Comparison of ENCODE assay signal across 23 cellular contexts in the genomic region with DNA sequence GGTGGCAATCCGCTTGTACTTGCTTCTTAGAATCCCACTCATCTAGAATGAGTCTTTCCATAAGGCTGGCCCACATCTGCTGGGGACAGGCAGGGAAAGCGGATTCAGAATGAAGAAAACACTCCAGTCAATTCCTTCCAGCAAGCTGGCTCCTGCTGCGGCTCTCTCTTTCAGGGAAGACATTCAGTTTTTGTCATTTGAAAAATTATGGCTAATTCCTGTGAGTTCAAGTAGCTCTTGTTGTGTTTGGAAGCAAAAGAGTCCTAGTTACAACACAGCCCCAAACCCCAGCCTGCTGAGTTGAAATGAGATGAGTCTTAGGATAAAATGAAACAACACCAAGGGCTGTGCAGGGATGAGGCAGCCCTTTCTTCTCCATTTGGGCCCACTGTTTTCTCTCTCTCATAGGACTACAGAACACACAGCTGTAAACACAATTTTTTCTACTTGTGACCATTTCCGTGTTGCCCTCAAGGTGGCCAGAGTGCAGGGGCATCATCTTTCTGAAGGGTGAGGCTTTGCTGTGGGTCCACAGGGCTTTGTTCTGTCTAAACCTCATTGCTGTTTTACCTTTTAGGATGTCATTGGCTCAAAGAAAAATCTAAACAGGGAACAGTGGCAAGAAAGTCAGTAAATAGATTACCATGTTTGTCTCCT.
DNase-seq lines count a peak whose midpoint lies in the region; ATAC-seq, FAIRE-seq and TF ChIP-seq lines count a peak whose summit lies in the region.
"Had no signal": no experiment of that assay in that cellular context is flagged by ENCODE, and none has a peak within 500 bp of the region (broad histone marks: within the 10 kb centered on the region; RNA-seq: fewer than 3 reads in every experiment).

No MANE protein-coding gene starts in this region.

- no peaks in the 10 kb centered on the region for H3K36me3 Mint-ChIP-seq in astrocyte (ENCODE audit: low read depth, unreplicated experiment)
- H3K36me3 Mint-ChIP-seq: activated naive CD4-positive, alpha-beta T cell treated with anti-CD3 and anti-CD28 coated beads, Interleukin-2, amount 50 U/mL, for 72 hours; naive thymus-derived CD8-positive, alpha-beta T cell had no signal

- H3K9me3 ChIP-seq in astrocyte (ENCODE audit: insufficient read depth, low read depth, low read length) (no peaks in the 10 kb centered on the region), mesenchymal stem cell (ENCODE audit: control insufficient read depth, low read length) (peaks cover 2% of the 10 kb centered on the region), upper lobe of right lung (no peaks in the 10 kb centered on the region)
- H3K9me3 ChIP-seq: body of pancreas, pancreas had no signal

- in situ Hi-C loops in GM13977 (cut with MboI; ENCODE audit: low pct_unique_long_range_greater_than_20kb, low sequenced_read_pairs, unreplicated experiment), result no loop called here

- H3K18ac ChIP-seq in mesenchymal stem cell (ENCODE audit: low read depth in 1 of 2, low read length in 2 of 2), result no peak overlapping the region

- H3K4me3 Mint-ChIP-seq in astrocyte (ENCODE audit: unreplicated experiment), result no peak overlapping the region
- H3K4me3 Mint-ChIP-seq: naive thymus-derived CD8-positive, alpha-beta T cell; T-helper 1 cell treated with Interleukin-12 subunit alpha and Interleukin-12 subunit beta and Interleukin-4 antibody, amounts not matched to agents 30 μg/mL and 1 μg/mL, for 36 hours had no signal

- H2AFZ ChIP-seq in astrocyte (ENCODE audit: low read depth, low read length) (no peak overlapping the region), mesenchymal stem cell (ENCODE audit: low read depth, low read length) (no peak overlapping the region)

- H3K4me1 Mint-ChIP-seq in astrocyte (ENCODE audit: low read depth, unreplicated experiment), result peaks cover 4% of the 10 kb centered on the region
- H3K4me1 Mint-ChIP-seq: naive thymus-derived CD8-positive, alpha-beta T cell had no signal

- no peak for ATAC-seq in upper lobe of right lung
- ATAC-seq: activated naive CD4-positive, alpha-beta T cell treated with anti-CD3 and anti-CD28 coated beads, Interleukin-2, amount 50 U/mL, for 72 hours; body of pancreas; naive thymus-derived CD8-positive, alpha-beta T cell; Panc1; pancreas had no signal

- 81% methylated on average over 4 of the region's 4 CpGs for WGBS in mesenchymal stem cell

- no peak overlapping the region for H4K91ac ChIP-seq in mesenchymal stem cell (ENCODE audit: low read length)

- H3K27me3 ChIP-seq in astrocyte (ENCODE audit: insufficient read depth, low read length) (no peaks in the 10 kb centered on the region), mesenchymal stem cell (ENCODE audit: control insufficient read depth in 1 of 2, insufficient read depth in 1 of 2, low read length in 2 of 2) (no peaks in the 10 kb centered on the region), upper lobe of right lung (no peaks in the 10 kb centered on the region)
- H3K27me3 ChIP-seq: body of pancreas, pancreas had no signal

- no peak overlapping the region for H2BK15ac ChIP-seq in mesenchymal stem cell (ENCODE audit: low read depth, poor library complexity, severe bottlenecking)

- H3K27ac Mint-ChIP-seq in astrocyte (ENCODE audit: unreplicated experiment), result no peak overlapping the region
- H3K27ac Mint-ChIP-seq: activated naive CD4-positive, alpha-beta T cell treated with anti-CD3 and anti-CD28 coated beads, Interleukin-2, amount 50 U/mL, for 72 hours; naive thymus-derived CD8-positive, alpha-beta T cell; T-helper 1 cell treated with Interleukin-12 subunit alpha and Interleukin-12 subunit beta and Interleukin-4 antibody, amounts not matched to agents 30 μg/mL and 1 μg/mL, for 36 hours had no signal

- no peak for FAIRE-seq in astrocyte (lab: Jason Lieb, UNC)
- FAIRE-seq: pancreas had no signal

- H3K14ac ChIP-seq in mesenchymal stem cell (ENCODE audit: low read length in 2 of 2), result no peak overlapping the region

- no peaks in the 10 kb centered on the region for H3K79me2 ChIP-seq in astrocyte (ENCODE audit: insufficient read depth, low read length)

- H3K9me3 Mint-ChIP-seq in astrocyte (ENCODE audit: unreplicated experiment), result peaks cover 5% of the 10 kb centered on the region
- H3K9me3 Mint-ChIP-seq: activated naive CD4-positive, alpha-beta T cell treated with anti-CD3 and anti-CD28 coated beads, Interleukin-2, amount 50 U/mL, for 72 hours; T-helper 1 cell treated with Interleukin-12 subunit alpha and Interleukin-12 subunit beta and Interleukin-4 antibody, amounts not matched to agents 30 μg/mL and 1 μg/mL, for 36 hours had no signal

- intact Hi-C loops in upper lobe of right lung (cut with DNase I), result no loop called here

- H3K4ac ChIP-seq in mesenchymal stem cell (ENCODE audit: low read depth in 1 of 2, low read length in 2 of 2), result no peak overlapping the region

- DNase-seq in DMS53 (lab: John Stamatoyannopoulos, UW) (peak; percentile 13), DMS53 treated with DMSO at 0.1 percent for 48 hours (lab: John Stamatoyannopoulos, UW; ENCODE audit: unreplicated experiment) (no peak), astrocyte (ENCODE audit: low read depth) (peak; percentile 36), mesenchymal stem cell (no peak), upper lobe of right lung (no peak), NCI-H748 (lab: John Stamatoyannopoulos, UW; ENCODE audit: unreplicated experiment) (no peak), NCI-H128 (lab: John Stamatoyannopoulos, UW; ENCODE audit: unreplicated experiment) (no peak), GM13977 (ENCODE audit: low spot score) (no peak)
- DNase-seq: 8988T; activated CD4-positive, alpha-beta T cell treated with anti-CD3 and anti-CD28 coated beads for 4 hours; activated T-cell treated with anti-CD3 and anti-CD28 coated beads, Interleukin-2, amount 50 U/mL, for 48 hours; body of pancreas; effector CD8-positive, alpha-beta T cell; GOT3; naive thymus-derived CD8-positive, alpha-beta T cell; NCI-H1417 treated with DMSO at 0.1 percent for 48 hours; NCI-H2107; NCI-H446 treated with DMSO at 0.1 percent for 48 hours; pancreas had no signal

- H3K4me3 ChIP-seq in astrocyte (ENCODE audit: insufficient read depth, low read depth, low read length), result no peak overlapping the region
- H3K4me3 ChIP-seq in mesenchymal stem cell (ENCODE audit: insufficient read depth in 1 of 2, low read depth in 1 of 2, low read length in 2 of 2), result no peak overlapping the region
- H3K4me3 ChIP-seq in upper lobe of right lung, result no peak overlapping the region
- H3K4me3 ChIP-seq: body of pancreas, pancreas had no signal

- H2AK5ac ChIP-seq in mesenchymal stem cell (ENCODE audit: low read length, severe bottlenecking), result no peak overlapping the region

- H4K20me1 ChIP-seq in astrocyte (ENCODE audit: insufficient read depth, low read length), result no peaks in the 10 kb centered on the region

- H3K4me2 ChIP-seq in astrocyte (ENCODE audit: low read length) (no peak overlapping the region), mesenchymal stem cell (ENCODE audit: low read length, poor library complexity, severe bottlenecking) (no peak overlapping the region)

- TF ChIP-seq CTCF in astrocyte (IDR thresholded peaks at IDR 0.05; ENCODE audit: insufficient read depth, low read depth, low read length) (no peak), upper lobe of right lung (IDR thresholded peaks at IDR 0.05) (no peak), GM13977 (IDR thresholded peaks at IDR 0.05; ENCODE audit: extremely low read depth, insufficient read depth, missing control alignments) (no peak)

- no peak overlapping the region for H3K23ac ChIP-seq in mesenchymal stem cell (ENCODE audit: low read length in 2 of 2)

- H3K9ac ChIP-seq in astrocyte (ENCODE audit: low read length), result no peak overlapping the region
- peak overlapping the region; percentile 43 for H3K9ac ChIP-seq in mesenchymal stem cell (ENCODE audit: low read length)

- H3K27ac ChIP-seq in astrocyte (ENCODE audit: low read depth, low read length), result no peak overlapping the region
- no peak overlapping the region for H3K27ac ChIP-seq in mesenchymal stem cell (ENCODE audit: low read length, poor library complexity, severe bottlenecking)
- H3K27ac ChIP-seq in upper lobe of right lung, result peak overlapping the region; percentile 47
- H3K27ac ChIP-seq: body of pancreas, HL-60, pancreas had no signal

- H2BK120ac ChIP-seq in mesenchymal stem cell (ENCODE audit: low read depth, low read length), result no peak overlapping the region

- H2BK12ac ChIP-seq in mesenchymal stem cell (ENCODE audit: low read length in 2 of 2), result no peak overlapping the region

- H3K4me1 ChIP-seq in astrocyte (ENCODE audit: insufficient read depth, low read length) (no peaks in the 10 kb centered on the region), mesenchymal stem cell (ENCODE audit: control insufficient read depth, insufficient read depth, low read depth, low read length) (no peaks in the 10 kb centered on the region), upper lobe of right lung (peaks cover 4% of the 10 kb centered on the region)
- H3K4me1 ChIP-seq: pancreas had no signal

- H3K36me3 ChIP-seq in astrocyte (ENCODE audit: insufficient read depth, low read length) (no peaks in the 10 kb centered on the region), mesenchymal stem cell (ENCODE audit: control insufficient read depth in 1 of 2, insufficient read depth in 2 of 2, low read depth in 1 of 2, low read length in 2 of 2) (no peaks in the 10 kb centered on the region), upper lobe of right lung (no peaks in the 10 kb centered on the region)
- H3K36me3 ChIP-seq: pancreas had no signal

- H2BK5ac ChIP-seq in mesenchymal stem cell (ENCODE audit: low read depth, low read length, poor library complexity, severe bottlenecking), result no peak overlapping the region

- no peaks in the 10 kb centered on the region for H3K79me1 ChIP-seq in mesenchymal stem cell (replicated peaks; ENCODE audit: low read length, poor library complexity, severe bottlenecking)

- H4K8ac ChIP-seq in mesenchymal stem cell (ENCODE audit: low read length), result no peak overlapping the region

- H3K27me3 Mint-ChIP-seq in astrocyte (ENCODE audit: low read depth, unreplicated experiment), result peaks cover 9% of the 10 kb centered on the region

Comparison
In these comparisons a context has a peak if more than half of its experiments do, and no peak if none do; other contexts are left out.
1. DNase-seq: peak in DMS53 (single experiment) and astrocyte (single experiment); none in DMS53 treated with DMSO at 0.1 percent for 48 hours (single experiment), mesenchymal stem cell (single experiment), upper lobe of right lung (single experiment), NCI-H748 (single experiment), NCI-H128 (single experiment) and GM13977 (single experiment).